1 cellular context compared by ENCODE assay signal in genomic region chr6:26550250-26550993, GRCh38.
TF ChIP-seq lines count a peak whose summit lies in the region.

No MANE protein-coding gene starts in this region.

TF ChIP-seq in HepG2, 621 proteins besides CTCF, POLR2A, EP300 and RAD21 (continued from another document and continues in another):
- TF ChIP-seq ZBTB33 (CRISPR knock-in tag; IDR thresholded peaks at IDR 0.05) (peak; percentile 31; the same call in 1 of the 2 replicates), ZSCAN22 (CRISPR knock-in tag; IDR thresholded peaks at IDR 0.05) (no peak), ZNF30 (CRISPR knock-in tag; IDR thresholded peaks at IDR 0.05) (no peak; the same call in 1 of the 2 replicates), CHD2 (IDR thresholded peaks at IDR 0.05; ENCODE audit: low read depth, low read length) (no peak), ZNF546 (CRISPR knock-in tag; conservative IDR thresholded peaks at IDR 0.05) (peak; percentile 78; the same call in 1 of the 2 replicates), ZBTB34 (CRISPR knock-in tag; IDR thresholded peaks at IDR 0.05) (no peak; the same call in 1 of the 2 replicates), ZNF792 (CRISPR knock-in tag; IDR thresholded peaks at IDR 0.05) (peak; percentile 55; the same call in 1 of the 2 replicates), STAT5B (CRISPR knock-in tag; IDR thresholded peaks at IDR 0.05) (no peak), ZNF609 (CRISPR knock-in tag; IDR thresholded peaks at IDR 0.05; ENCODE audit: borderline replicate concordance) (peak; percentile 41; the same call in 1 of the 2 replicates), YEATS4 (CRISPR knock-in tag; IDR thresholded peaks at IDR 0.05; ENCODE audit: borderline replicate concordance) (0 out of 2 replicates have a peak, but pooled peaks have one; percentile 32), HBP1 (CRISPR knock-in tag; IDR thresholded peaks at IDR 0.05; ENCODE audit: low read depth) (0 out of 2 replicates have a peak, but pooled peaks have one; percentile 34), NFKB2 (CRISPR knock-in tag; IDR thresholded peaks at IDR 0.05; ENCODE audit: borderline replicate concordance) (no peak), ZNF569 (CRISPR knock-in tag; IDR thresholded peaks at IDR 0.05; ENCODE audit: borderline replicate concordance) (no peak), SNRNP70 (IDR thresholded peaks at IDR 0.05; ENCODE audit: low read depth, low read length) (no peak), MBD4 (IDR thresholded peaks at IDR 0.05; ENCODE audit: borderline replicate concordance, low read length) (no peak), FOXK2 (IDR thresholded peaks at IDR 0.05) (no peak), RFX5 (IDR thresholded peaks at IDR 0.05; ENCODE audit: low read depth, low read length) (peak; percentile 46; the same call in 1 of the 2 replicates), ZNF660 (CRISPR knock-in tag; IDR thresholded peaks at IDR 0.05; ENCODE audit: borderline replicate concordance, low read depth) (no peak), TSC22D2 (CRISPR knock-in tag; IDR thresholded peaks at IDR 0.05; ENCODE audit: borderline replicate concordance) (peak; percentile 6; the same call in 1 of the 2 replicates), BHLHE40 (IDR thresholded peaks at IDR 0.05; ENCODE audit: low read length) (no peak), U2AF1 (optimal IDR thresholded peaks at IDR 0.05; ENCODE audit: low read depth, low read length) (peak; percentile 80), NFYC (CRISPR knock-in tag; IDR thresholded peaks at IDR 0.05) (peak; percentile 39; the same call in 1 of the 2 replicates), KDM6A (CRISPR knock-in tag; IDR thresholded peaks at IDR 0.05; ENCODE audit: low read depth) (no peak), U2AF2 (IDR thresholded peaks at IDR 0.05; ENCODE audit: low read depth, low read length) (no peak), MED1 (CRISPR knock-in tag; IDR thresholded peaks at IDR 0.05) (peak; percentile 69), ZNF605 (CRISPR knock-in tag; IDR thresholded peaks at IDR 0.05) (no peak), ZNF329 (CRISPR knock-in tag; IDR thresholded peaks at IDR 0.05; ENCODE audit: low read depth) (no peak), NFIC (IDR thresholded peaks at IDR 0.05; ENCODE audit: low read length) (no peak), ZNF670 (CRISPR knock-in tag; IDR thresholded peaks at IDR 0.05; ENCODE audit: borderline replicate concordance) (no peak), ZSCAN21 (CRISPR knock-in tag; IDR thresholded peaks at IDR 0.05; ENCODE audit: borderline replicate concordance) (peak; percentile 77; the same call in 1 of the 2 replicates), ZNF317 (CRISPR knock-in tag; IDR thresholded peaks at IDR 0.05) (0 out of 2 replicates have a peak, but pooled peaks have one; percentile 56), HCFC1 (IDR thresholded peaks at IDR 0.05; ENCODE audit: low read depth, low read length) (no peak; the same call in 1 of the 2 replicates), CBFB (CRISPR knock-in tag; IDR thresholded peaks at IDR 0.05) (peak; percentile 57; the same call in 1 of the 2 replicates), KAT8 (CRISPR knock-in tag; IDR thresholded peaks at IDR 0.05) (peak; percentile 83), BCLAF1 (IDR thresholded peaks at IDR 0.05) (no peak), ZNF142 (CRISPR knock-in tag; IDR thresholded peaks at IDR 0.05) (no peak), ZNF557 (CRISPR knock-in tag; IDR thresholded peaks at IDR 0.05) (no peak), KLF11 (CRISPR knock-in tag; IDR thresholded peaks at IDR 0.05) (no peak; the same call in 1 of the 2 replicates), ZNF12 (CRISPR knock-in tag; IDR thresholded peaks at IDR 0.05) (peak; percentile 22; the same call in 1 of the 2 replicates), ZNF513 (CRISPR knock-in tag; conservative IDR thresholded peaks at IDR 0.05) (no peak), ZFP36L2 (CRISPR knock-in tag; IDR thresholded peaks at IDR 0.05) (no peak), ZNF343 (CRISPR knock-in tag; IDR thresholded peaks at IDR 0.05) (peak; percentile 73; the same call in 1 of the 2 replicates), HNRNPLL (IDR thresholded peaks at IDR 0.05; ENCODE audit: low read depth, low read length, poor library complexity, severe bottlenecking) (peak; percentile 87), NFE2 (CRISPR knock-in tag; IDR thresholded peaks at IDR 0.05) (no peak), ARNT2 (CRISPR knock-in tag; IDR thresholded peaks at IDR 0.05; ENCODE audit: low read depth) (peak; percentile 35; the same call in 1 of the 2 replicates), ZFP90 (CRISPR knock-in tag; IDR thresholded peaks at IDR 0.05; ENCODE audit: borderline replicate concordance) (no peak)
